In the genomic region with DNA sequence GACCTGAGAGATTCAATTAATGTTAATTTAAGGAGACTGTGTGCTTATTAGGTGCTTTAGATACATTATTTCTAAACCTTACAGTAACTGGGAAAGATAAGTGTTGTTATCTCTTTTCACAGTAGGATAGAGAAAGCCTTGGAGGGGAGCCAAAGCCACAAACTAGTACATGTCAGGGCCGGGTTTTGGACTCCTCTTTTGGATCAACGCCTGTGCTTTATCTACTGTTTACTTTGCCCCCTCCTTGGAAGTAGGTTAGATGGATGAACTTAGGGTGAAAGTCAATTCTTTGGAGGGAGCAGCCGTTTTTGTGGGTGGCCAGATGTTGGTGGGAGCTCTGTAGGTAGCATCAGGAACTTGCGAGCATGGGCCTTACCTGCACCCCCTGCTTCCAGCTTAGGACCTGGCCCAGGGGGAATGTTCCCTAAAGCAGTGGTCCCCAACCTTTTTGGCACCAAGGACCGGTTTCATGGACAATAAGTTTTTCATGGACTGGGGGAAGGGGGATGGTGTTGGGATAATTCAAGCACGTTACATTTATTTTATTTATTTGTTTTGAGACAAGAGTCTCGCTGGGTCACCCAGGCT, we compare ENCODE assay signal across 1 cellular context.
TF ChIP-seq lines count a peak whose summit lies in the region.

No MANE protein-coding gene starts in this region.

TF ChIP-seq in IMR-90, 13 proteins besides CTCF, POLR2A, EP300 and RAD21:
- no peak for TF ChIP-seq MAFK (IDR thresholded peaks at IDR 0.05; ENCODE audit: low read depth, low read length)
- TF ChIP-seq SMC3 (IDR thresholded peaks at IDR 0.05; ENCODE audit: low read depth, low read length): no peak
- no peak for TF ChIP-seq RCOR1 (IDR thresholded peaks at IDR 0.05; ENCODE audit: insufficient replicate concordance, low read length)
- no peak for TF ChIP-seq BHLHE40 (IDR thresholded peaks at IDR 0.05; ENCODE audit: low read depth, low read length)
- no peak for TF ChIP-seq CHD1 (IDR thresholded peaks at IDR 0.05; ENCODE audit: low read depth, low read length)
- TF ChIP-seq, protein P1, sequence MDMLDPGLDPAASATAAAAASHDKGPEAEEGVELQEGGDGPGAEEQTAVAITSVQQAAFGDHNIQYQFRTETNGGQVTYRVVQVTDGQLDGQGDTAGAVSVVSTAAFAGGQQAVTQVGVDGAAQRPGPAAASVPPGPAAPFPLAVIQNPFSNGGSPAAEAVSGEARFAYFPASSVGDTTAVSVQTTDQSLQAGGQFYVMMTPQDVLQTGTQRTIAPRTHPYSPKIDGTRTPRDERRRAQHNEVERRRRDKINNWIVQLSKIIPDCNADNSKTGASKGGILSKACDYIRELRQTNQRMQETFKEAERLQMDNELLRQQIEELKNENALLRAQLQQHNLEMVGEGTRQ (IDR thresholded peaks at IDR 0.05; ENCODE audit: low read depth, low read length): no peak
- TF ChIP-seq MXI1 (IDR thresholded peaks at IDR 0.05; ENCODE audit: borderline replicate concordance, low read depth, low read length): no peak
- TF ChIP-seq CEBPB (IDR thresholded peaks at IDR 0.05; ENCODE audit: low read depth, low read length): no peak
- no peak for TF ChIP-seq NFE2L2 (IDR thresholded peaks at IDR 0.05; ENCODE audit: low read depth, low read length)
- TF ChIP-seq, protein P2, sequence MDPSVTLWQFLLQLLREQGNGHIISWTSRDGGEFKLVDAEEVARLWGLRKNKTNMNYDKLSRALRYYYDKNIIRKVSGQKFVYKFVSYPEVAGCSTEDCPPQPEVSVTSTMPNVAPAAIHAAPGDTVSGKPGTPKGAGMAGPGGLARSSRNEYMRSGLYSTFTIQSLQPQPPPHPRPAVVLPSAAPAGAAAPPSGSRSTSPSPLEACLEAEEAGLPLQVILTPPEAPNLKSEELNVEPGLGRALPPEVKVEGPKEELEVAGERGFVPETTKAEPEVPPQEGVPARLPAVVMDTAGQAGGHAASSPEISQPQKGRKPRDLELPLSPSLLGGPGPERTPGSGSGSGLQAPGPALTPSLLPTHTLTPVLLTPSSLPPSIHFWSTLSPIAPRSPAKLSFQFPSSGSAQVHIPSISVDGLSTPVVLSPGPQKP (IDR thresholded peaks at IDR 0.05; ENCODE audit: borderline replicate concordance, low read depth, low read length): no peak
